Comparison of ENCODE assay signal across 8 cellular contexts in the genomic region with DNA sequence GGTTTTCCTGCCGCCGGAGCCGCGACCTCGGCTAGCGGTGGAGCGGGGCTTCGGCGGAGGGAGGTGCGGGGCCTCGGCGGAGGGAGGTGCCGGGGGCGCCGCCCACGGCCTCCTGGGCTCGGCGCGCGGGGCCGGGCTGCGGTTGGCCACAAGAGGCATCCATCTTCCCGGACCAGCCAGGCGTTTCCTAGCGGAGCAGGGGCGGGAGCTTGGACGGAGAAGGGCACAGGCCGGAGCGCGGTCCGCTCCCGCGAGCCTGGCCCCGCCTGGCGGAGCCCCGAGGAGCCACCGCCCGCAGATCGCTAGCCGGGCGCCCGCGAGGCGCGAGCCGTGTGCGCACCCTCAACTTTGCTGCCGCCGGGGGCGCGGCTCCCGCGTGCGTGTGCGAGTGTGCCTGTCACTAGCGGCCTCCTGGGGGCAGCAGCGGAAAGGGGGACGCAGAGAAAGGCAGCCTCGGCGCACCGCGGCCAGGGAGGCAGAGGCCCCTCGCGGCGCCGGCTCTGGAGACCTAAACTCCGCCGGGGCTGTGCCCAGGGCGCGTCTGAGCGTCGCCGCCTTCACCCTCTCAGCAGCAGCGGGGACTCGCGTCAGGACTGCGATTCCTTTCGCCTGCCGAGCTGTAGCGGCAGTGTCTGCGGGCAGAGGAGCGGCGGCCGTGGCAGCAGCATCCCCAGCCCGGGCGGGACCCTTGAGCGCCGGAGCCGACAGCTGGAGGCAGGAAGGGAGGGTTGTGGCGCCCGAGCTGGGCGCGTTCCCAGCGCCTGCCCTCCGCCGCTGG. TPM values are rescaled to one million over a fixed set of nuclear protein-coding genes. Genes with fewer than 3 reads are reported as not detected.
DNase-seq lines count a peak whose midpoint lies in the region; ATAC-seq, FAIRE-seq and TF ChIP-seq lines count a peak whose summit lies in the region.

No MANE protein-coding gene starts in this region.

- no peak for FAIRE-seq in pancreas (lab: Jason Lieb, UNC)

- H3K27me3 Mint-ChIP-seq in HFFc6 (ENCODE audit: insufficient read depth): peaks cover 2% of the 10 kb centered on the region; the same call in 1 of the 2 replicates
- peaks cover 42% of the 10 kb centered on the region for H3K27me3 Mint-ChIP-seq in activated naive CD8-positive, alpha-beta T cell treated with anti-CD3 and anti-CD28 coated beads, Interleukin-2, amount 10 ng/mL, durations not matched to agents 7 days and 5 days

- H3K4me3 Mint-ChIP-seq in HFFc6: peak overlapping the region; percentile 85
- H3K4me3 Mint-ChIP-seq in activated naive CD8-positive, alpha-beta T cell treated with anti-CD3 and anti-CD28 coated beads, Interleukin-2, amount 10 ng/mL, durations not matched to agents 7 days and 5 days: peak overlapping the region; percentile 62

- no peaks in the 10 kb centered on the region for H3K9me3 Mint-ChIP-seq in HFFc6
- no peaks in the 10 kb centered on the region for H3K9me3 Mint-ChIP-seq in activated naive CD8-positive, alpha-beta T cell treated with anti-CD3 and anti-CD28 coated beads, Interleukin-2, amount 10 ng/mL, durations not matched to agents 7 days and 5 days

- 0% methylated on average over 66 to 96 of the region's 96 CpGs for WGBS in pancreas, 2 donors
- 0 to 2% methylated on average over 8 to 37 of the region's 96 CpGs for WGBS in thyroid gland, 2 donors

- peak; percentile 97 for ATAC-seq in activated naive CD8-positive, alpha-beta T cell treated with anti-CD3 and anti-CD28 coated beads, Interleukin-2, amount 10 ng/mL, durations not matched to agents 7 days and 5 days (ENCODE audit: low read depth)
- peak; percentile 88 to 94 (median 91) for ATAC-seq in pancreas

- no peaks in the 10 kb centered on the region for H3K9me3 ChIP-seq in cardiac muscle cell (ENCODE audit: low read depth)
- H3K9me3 ChIP-seq in pancreas: no peaks in the 10 kb centered on the region
- H3K9me3 ChIP-seq in thyroid gland: no peaks in the 10 kb centered on the region

- intact Hi-C loops in pancreas (cut with DNase I) (loop anchor here in 1 of 3 donors (5.0 kb wide), 1 partner anchor 338 kb away; no protein-coding TSS in a partner anchor), thyroid gland (cut with DNase I) (loop anchor here (10.0 kb wide), 1 partner anchor 241 kb away; no protein-coding TSS in a partner anchor)

- H3K27ac ChIP-seq in cardiac muscle cell (peak overlapping the region; percentile 44), pancreas (peak overlapping the region; percentile 87 to 92 (median 90)), thyroid gland (peak overlapping the region; percentile 89 to 98 (median 92))

- TF ChIP-seq CTCF in GM06990 (IDR thresholded peaks at IDR 0.05; ENCODE audit: insufficient read depth, low read length, poor library complexity, severe bottlenecking): peak; percentile 89
- TF ChIP-seq CTCF in HFFc6 (IDR thresholded peaks at IDR 0.05): peak; percentile 97
- peak; percentile 84 for TF ChIP-seq CTCF in cardiac muscle cell (IDR thresholded peaks at IDR 0.05; ENCODE audit: low read depth, low read length)
- peak; percentile 84 to 97 (median 94) for TF ChIP-seq CTCF in pancreas (IDR thresholded peaks at IDR 0.05)
- peak; percentile 62 to 99 (median 94) for TF ChIP-seq CTCF in thyroid gland (IDR thresholded peaks at IDR 0.05)

- no peaks in the 10 kb centered on the region for H3K4me1 ChIP-seq in cardiac muscle cell (ENCODE audit: low read depth)
- H3K4me1 ChIP-seq in pancreas: peaks cover 0 to 7% (median 3%) of the 10 kb centered on the region in 3 donors
- peaks cover 8 to 20% of the 10 kb centered on the region in 2 donors for H3K4me1 ChIP-seq in thyroid gland

- POLR2A ChIA-PET in activated naive CD8-positive, alpha-beta T cell treated with anti-CD3 and anti-CD28 coated beads, Interleukin-2, amount 10 ng/mL, durations not matched to agents 7 days and 5 days (lab: Charles Lee): no interaction called here

- DNase-seq in GM06990 (ENCODE audit: extremely low read depth, insufficient read length) (peak; percentile 89), HFFc6 (peak; percentile 93), NAMALWA (ENCODE audit: low spot score) (peak; percentile 84), SKM-1 treated with dmso at 0.1 percent for 144 hours (lab: John Stamatoyannopoulos, UW; ENCODE audit: unreplicated experiment) (peak; percentile 49), cardiac muscle cell (ENCODE audit: low read depth in 1 of 2, low spot score in 1 of 2) (peak; percentile 96 to 99), pancreas (peak; percentile 89 to 96 (median 93)), thyroid gland (peak; percentile 90 to 93)
- DNase-seq in activated naive CD8-positive, alpha-beta T cell treated with anti-CD3 and anti-CD28 coated beads, Interleukin-2, amount 10 ng/mL, durations not matched to agents 7 days and 5 days: peak; percentile 86

- peak overlapping the region; percentile 71 for H3K4me3 ChIP-seq in GM06990 (replicated peaks; ENCODE audit: low read depth, low read length)
- H3K4me3 ChIP-seq in cardiac muscle cell: peak overlapping the region; percentile 85
- peak overlapping the region; percentile 57 to 98 (median 96) for H3K4me3 ChIP-seq in pancreas
- H3K4me3 ChIP-seq in thyroid gland (replicated peaks in 1 of 3): peak overlapping the region; percentile 70 to 84 (median 71)

- peaks cover 51% of the 10 kb centered on the region for H3K4me1 Mint-ChIP-seq in HFFc6 (ENCODE audit: low read depth)
- H3K4me1 Mint-ChIP-seq in activated naive CD8-positive, alpha-beta T cell treated with anti-CD3 and anti-CD28 coated beads, Interleukin-2, amount 10 ng/mL, durations not matched to agents 7 days and 5 days: peaks cover 5% of the 10 kb centered on the region

- TF ChIP-seq POLR2A in thyroid gland (IDR thresholded peaks at IDR 0.05): peak; percentile 33 to 74

- no peaks in the 10 kb centered on the region for H3K36me3 ChIP-seq in GM06990 (ENCODE audit: control insufficient read depth, insufficient read depth, low read length)
- H3K36me3 ChIP-seq in cardiac muscle cell: no peaks in the 10 kb centered on the region
- H3K36me3 ChIP-seq in pancreas: no peaks in the 10 kb centered on the region
- H3K36me3 ChIP-seq in thyroid gland: no peaks in the 10 kb centered on the region

- peak overlapping the region; percentile 68 for H3K27ac Mint-ChIP-seq in HFFc6
- H3K27ac Mint-ChIP-seq in activated naive CD8-positive, alpha-beta T cell treated with anti-CD3 and anti-CD28 coated beads, Interleukin-2, amount 10 ng/mL, durations not matched to agents 7 days and 5 days: no peak overlapping the region

- H3K36me3 Mint-ChIP-seq in HFFc6 (ENCODE audit: low read depth): peaks cover 27% of the 10 kb centered on the region
- H3K36me3 Mint-ChIP-seq in activated naive CD8-positive, alpha-beta T cell treated with anti-CD3 and anti-CD28 coated beads, Interleukin-2, amount 10 ng/mL, durations not matched to agents 7 days and 5 days: no peaks in the 10 kb centered on the region

- H3K27me3 ChIP-seq in GM06990 (replicated peaks; ENCODE audit: control insufficient read depth, insufficient read depth, low read length) (peaks cover 2% of the 10 kb centered on the region), cardiac muscle cell (no peaks in the 10 kb centered on the region), pancreas (no peaks in the 10 kb centered on the region), thyroid gland (no peaks in the 10 kb centered on the region)

RNA-seq across cellular contexts. Expression of gene SRGAP1, which starts 0.7 kb away (rescaled TPM):
- 10 to 100 TPM; 35.7 to 45.8 (median 40.9) TPM for total RNA-seq in HFFc6 (2021; fragmentation: NEBNext Ultra II Directional; extraction: Animal tissue kit (Norgen Biotek cat#: 25700))
- under 1 TPM; 0.03 to 0.08 TPM for total RNA-seq in activated naive CD8-positive, alpha-beta T cell treated with anti-CD3 and anti-CD28 coated beads, Interleukin-2, amount 10 ng/mL, durations not matched to agents 7 days and 5 days
- 2.0 and 2.7 TPM in 2 replicates for total RNA-seq in cardiac muscle cell
- polyA plus RNA-seq in cardiac muscle cell: 3.9 and 8.1 TPM in 2 replicates
- total RNA-seq in pancreas: 10 to 100 TPM in 2 of 6 donors, 1 to 10 TPM in 4; 6.7 to 13.3 (median 8.8) TPM
- 1 to 10 TPM; 2.5 to 4.7 TPM for polyA plus RNA-seq in pancreas
- total RNA-seq in thyroid gland: 10 to 100 TPM; 14.1 to 26.3 (median 20.9) TPM

Comparison
In these comparisons a context has a peak if more than half of its experiments do, and no peak if none do; other contexts are left out.
1. Peak in every context shown above with its lines: DNase-seq, ATAC-seq, H3K4me3 ChIP-seq and H3K27ac ChIP-seq.